ENCODE assay signal across 2 cellular contexts in the genomic region with DNA sequence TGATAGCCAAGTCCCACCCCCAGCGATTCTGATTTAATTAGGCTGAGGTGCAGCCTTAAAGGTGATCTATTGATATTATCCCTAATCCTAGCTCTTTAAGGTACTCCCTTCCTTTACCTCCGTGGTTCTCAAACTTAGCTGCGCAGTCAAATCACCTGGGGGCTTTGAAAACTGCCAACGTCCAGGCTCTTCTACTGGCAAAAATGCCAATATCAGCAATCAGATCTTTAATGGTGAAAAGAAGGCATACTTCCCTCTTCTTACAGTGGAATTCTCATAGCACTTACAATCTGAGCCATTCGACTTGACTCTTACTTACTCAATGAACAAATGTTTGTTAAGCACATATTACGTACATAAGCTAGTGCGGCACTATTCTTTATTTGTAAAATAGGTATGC.
TF ChIP-seq lines count a peak whose summit lies in the region.

No MANE protein-coding gene starts in this region.

TF ChIP-seq in SK-N-SH, 30 proteins besides CTCF, POLR2A, EP300 and RAD21 (continued from another document):
- TF ChIP-seq, protein P1, sequence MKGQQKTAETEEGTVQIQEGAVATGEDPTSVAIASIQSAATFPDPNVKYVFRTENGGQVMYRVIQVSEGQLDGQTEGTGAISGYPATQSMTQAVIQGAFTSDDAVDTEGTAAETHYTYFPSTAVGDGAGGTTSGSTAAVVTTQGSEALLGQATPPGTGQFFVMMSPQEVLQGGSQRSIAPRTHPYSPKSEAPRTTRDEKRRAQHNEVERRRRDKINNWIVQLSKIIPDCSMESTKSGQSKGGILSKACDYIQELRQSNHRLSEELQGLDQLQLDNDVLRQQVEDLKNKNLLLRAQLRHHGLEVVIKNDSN (IDR thresholded peaks at IDR 0.05; ENCODE audit: borderline replicate concordance, low read depth) = no peak
- no peak for TF ChIP-seq ELF1 (IDR thresholded peaks at IDR 0.05)
- TF ChIP-seq JUND (IDR thresholded peaks at IDR 0.05) = no peak
- no peak for TF ChIP-seq RCOR1 (IDR thresholded peaks at IDR 0.05; ENCODE audit: low read length)
- no peak for TF ChIP-seq SMC3 (IDR thresholded peaks at IDR 0.05; ENCODE audit: low read depth, low read length)
- no peak for TF ChIP-seq EZH2phosphoT487 (IDR thresholded peaks at IDR 0.05; ENCODE audit: borderline replicate concordance, low read depth)
- TF ChIP-seq, protein P2, sequence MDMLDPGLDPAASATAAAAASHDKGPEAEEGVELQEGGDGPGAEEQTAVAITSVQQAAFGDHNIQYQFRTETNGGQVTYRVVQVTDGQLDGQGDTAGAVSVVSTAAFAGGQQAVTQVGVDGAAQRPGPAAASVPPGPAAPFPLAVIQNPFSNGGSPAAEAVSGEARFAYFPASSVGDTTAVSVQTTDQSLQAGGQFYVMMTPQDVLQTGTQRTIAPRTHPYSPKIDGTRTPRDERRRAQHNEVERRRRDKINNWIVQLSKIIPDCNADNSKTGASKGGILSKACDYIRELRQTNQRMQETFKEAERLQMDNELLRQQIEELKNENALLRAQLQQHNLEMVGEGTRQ (IDR thresholded peaks at IDR 0.05; ENCODE audit: borderline replicate concordance, low read depth, low read length) = no peak
- no peak for TF ChIP-seq RFX5 (IDR thresholded peaks at IDR 0.05; ENCODE audit: low read length)

TF ChIP-seq in SK-N-SH treated with all-trans-retinoic acid at 6 μM for 48 hours, 23 proteins besides CTCF, POLR2A, EP300 and RAD21 (continued from another document):
- no peak for TF ChIP-seq TCF4 (CRISPR knock-in tag; IDR thresholded peaks at IDR 0.05; ENCODE audit: borderline replicate concordance)
- no peak for TF ChIP-seq ZNF70 (CRISPR knock-in tag; IDR thresholded peaks at IDR 0.05)
- no peak for TF ChIP-seq RARB (CRISPR knock-in tag; IDR thresholded peaks at IDR 0.05)
